ENCODE assay signal across 11 cellular contexts in genomic region chr1:2108213-2108876, GRCh38. TPM values are rescaled to one million over a fixed set of nuclear protein-coding genes. Genes with fewer than 3 reads are reported as not detected.
DNase-seq lines count a peak whose midpoint lies in the region; ATAC-seq and TF ChIP-seq lines count a peak whose summit lies in the region.
"Had no signal": no experiment of that assay in that cellular context is flagged by ENCODE, and none has a peak within 500 bp of the region (broad histone marks: within the 10 kb centered on the region; RNA-seq: fewer than 3 reads in every experiment).

No MANE protein-coding gene starts in this region.

- H3K4me1 ChIP-seq in lower lobe of right lung: peaks cover 12% of the 10 kb centered on the region

- ATAC-seq in lower lobe of right lung: no peak
- ATAC-seq: left colon had no signal

- intact Hi-C loops in lower lobe of right lung (cut with DNase I): no loop called here

- H3K27me3 ChIP-seq in HL-60 (ENCODE audit: insufficient read depth, poor library complexity, severe bottlenecking) (no peaks in the 10 kb centered on the region), brain microvascular endothelial cell (replicated peaks) (no peaks in the 10 kb centered on the region), lower lobe of right lung (ENCODE audit: low read depth) (no peaks in the 10 kb centered on the region)

- POLR2A ChIA-PET in RWPE1 (lab: Yijun Ruan, JAX; ENCODE audit: low non-redundant PET): interaction anchor here (0.5 kb wide), 1 partner anchor 203 kb away, joined by 5 read pairs; no protein-coding TSS in a partner anchor

- peak; percentile 47 for DNase-seq in COLO668 (lab: John Stamatoyannopoulos, UW; ENCODE audit: unreplicated experiment)
- peak in 1 of 2 experiments; percentile 32 for DNase-seq in HL-60 (ENCODE audit: low read depth in 1 of 2, low spot score in 1 of 2)
- DNase-seq in brain microvascular endothelial cell: peak; percentile 58
- DNase-seq in lower lobe of right lung: peak; percentile 67
- DNase-seq in T-helper 1 cell: no peak
- DNase-seq in NCI-H2029 treated with DMSO at 0.1 percent for 48 hours (lab: John Stamatoyannopoulos, UW): no peak
- no peak for DNase-seq in RWPE1 (ENCODE audit: low spot score)
- DNase-seq in stimulated activated CD4-positive, alpha-beta T cell treated with anti-CD3 and anti-CD28 coated beads, Interleukin-15, amount 100 ng/mL, for 24 hours: no peak
- DNase-seq: activated naive CD4-positive, alpha-beta T cell; left colon; NCI-H2081 treated with DMSO at 0.1 percent for 48 hours had no signal

- H3K4me3 ChIP-seq in HL-60 (replicated peaks; ENCODE audit: insufficient read depth, low read length) (no peak overlapping the region), brain microvascular endothelial cell (ENCODE audit: low read depth, low read length) (no peak overlapping the region), lower lobe of right lung (no peak overlapping the region)

- in situ Hi-C loops in brain microvascular endothelial cell (cut with HindIII; ENCODE audit: low pct_ligation_motif_present, low sequenced_read_pairs): no loop called here

- H3K36me3 ChIP-seq in brain microvascular endothelial cell (replicated peaks) (no peaks in the 10 kb centered on the region), lower lobe of right lung (peaks cover 6% of the 10 kb centered on the region)

- H3K9me3 ChIP-seq in lower lobe of right lung: no peaks in the 10 kb centered on the region

- CTCF ChIA-PET in RWPE1 (lab: Yijun Ruan, JAX): no interaction called here

- TF ChIP-seq CTCF in HL-60 (IDR thresholded peaks at IDR 0.05; ENCODE audit: insufficient read depth, low read length) (peak; percentile 22), brain microvascular endothelial cell (IDR thresholded peaks at IDR 0.05; ENCODE audit: low read depth, low read length, missing control alignments) (peak; percentile 84), lower lobe of right lung (IDR thresholded peaks at IDR 0.05) (no peak), RWPE1 (conservative IDR thresholded peaks at IDR 0.05; ENCODE audit: low read depth) (no peak)

- no peak overlapping the region for H3K27ac ChIP-seq in HL-60 (replicated peaks)
- H3K27ac ChIP-seq in brain microvascular endothelial cell: no peak overlapping the region
- H3K27ac ChIP-seq in lower lobe of right lung: no peak overlapping the region
- H3K27ac ChIP-seq in RWPE1: no peak overlapping the region

RNA-seq across cellular contexts. Expression of gene PRKCZ, which starts 58.1 kb away (rescaled TPM):
- 97.6 TPM for total RNA-seq in lower lobe of right lung

Comparison
In these comparisons a context has a peak if more than half of its experiments do, and no peak if none do; other contexts are left out.
1. DNase-seq: peak in COLO668 (single experiment), brain microvascular endothelial cell (single experiment) and lower lobe of right lung (single experiment); none in T-helper 1 cell (0 of 5), NCI-H2029 treated with DMSO at 0.1 percent for 48 hours (single experiment), RWPE1 (single experiment) and stimulated activated CD4-positive, alpha-beta T cell treated with anti-CD3 and anti-CD28 coated beads, Interleukin-15, amount 100 ng/mL, for 24 hours (single experiment).
2. CTCF ChIP-seq: peak in HL-60 (single experiment) and brain microvascular endothelial cell (single experiment); none in lower lobe of right lung (single experiment) and RWPE1 (single experiment).